28 cellular contexts compared by ENCODE assay signal in the genomic region with DNA sequence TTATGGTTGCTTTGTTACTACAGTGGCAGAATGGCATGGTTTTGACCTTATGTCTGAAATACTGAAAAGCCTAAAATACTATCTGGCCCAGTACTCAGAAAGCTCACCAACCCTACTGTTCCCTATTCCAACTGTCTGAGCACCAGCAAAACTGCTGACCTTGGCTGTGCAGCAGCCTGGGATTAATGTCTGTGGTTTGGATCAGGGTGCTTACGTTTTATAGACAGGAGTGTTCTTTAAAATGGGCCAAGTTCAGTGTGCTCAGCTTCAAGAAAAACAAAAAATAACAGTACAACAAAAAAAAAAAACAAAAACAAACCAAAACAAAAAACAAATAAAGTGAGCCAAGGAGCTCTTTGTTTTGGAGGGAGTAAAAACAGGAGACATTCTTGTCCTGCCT. TPM values are rescaled to one million over a fixed set of nuclear protein-coding genes. Genes with fewer than 3 reads are reported as not detected.
"Had no signal": no experiment of that assay in that cellular context is flagged by ENCODE, and none has a peak within 500 bp of the region (broad histone marks: within the 10 kb centered on the region; RNA-seq: fewer than 3 reads in every experiment).

No MANE protein-coding gene starts in this region.

- H3K4me3 ChIP-seq: pancreas, prostate gland, stomach, tibial artery, upper lobe of right lung had no signal

- H3K9me3 Mint-ChIP-seq: activated CD8-positive, alpha-beta T cell treated with anti-CD3 and anti-CD28 coated beads for 36 hours; activated T-cell treated with anti-CD3 and anti-CD28 coated beads, Interleukin-2, amount 50 U/mL, for 4 hours; activated T-helper 17 cell treated with anti-CD3 and anti-CD28 coated beads, Interleukin-2, amount 50 U/mL, for 72 hours; effector memory CD8-positive, alpha-beta T cell; stimulated activated naive B cell treated with anti-CD40 and anti-IgM and Interleukin-4, amounts not matched to agents 10 μg/mL and 1 μg/mL and 100 μg/mL, for 72 hours had no signal

- FAIRE-seq: endothelial cell of umbilical vein, frontal cortex, pancreas had no signal

- H3K36me3 ChIP-seq: brain microvascular endothelial cell, pancreas, prostate gland, stomach, tibial artery, upper lobe of right lung, WERI-Rb-1 had no signal

- ATAC-seq: activated CD4-positive, CD25-positive, alpha-beta regulatory T cell treated with anti-CD3 and anti-CD28 coated beads, Interleukin-2, amount 50 U/mL, for 24 hours; activated CD8-positive, alpha-beta T cell treated with anti-CD3 and anti-CD28 coated beads for 36 hours; activated T-cell treated with anti-CD3 and anti-CD28 coated beads, Interleukin-2, amount 50 U/mL, for 4 hours; activated T-helper 17 cell treated with anti-CD3 and anti-CD28 coated beads, Interleukin-2, amount 50 U/mL, for 72 hours; effector memory CD8-positive, alpha-beta T cell; left ventricle myocardium superior; naive thymus-derived CD4-positive, alpha-beta T cell; stimulated activated naive B cell treated with anti-CD40 and anti-IgM and Interleukin-4, amounts not matched to agents 10 μg/mL and 1 μg/mL and 100 μg/mL, for 72 hours; upper lobe of right lung had no signal

- H3K27ac Mint-ChIP-seq: activated CD4-positive, alpha-beta T cell treated with anti-CD3 and anti-CD28 coated beads, Interleukin-2, amount 10 ng/mL, durations not matched to agents 7 days and 5 days; activated CD8-positive, alpha-beta T cell treated with anti-CD3 and anti-CD28 coated beads for 36 hours; activated T-helper 17 cell treated with anti-CD3 and anti-CD28 coated beads, Interleukin-2, amount 50 U/mL, for 72 hours; effector memory CD8-positive, alpha-beta T cell; naive thymus-derived CD4-positive, alpha-beta T cell; stimulated activated naive B cell treated with anti-CD40 and anti-IgM and Interleukin-4, amounts not matched to agents 10 μg/mL and 1 μg/mL and 100 μg/mL, for 72 hours had no signal

- H3K4me1 Mint-ChIP-seq: stimulated activated naive B cell treated with anti-CD40 and anti-IgM and Interleukin-4, amounts not matched to agents 10 μg/mL and 1 μg/mL and 100 μg/mL, for 72 hours had no signal

- H3K27ac ChIP-seq: brain microvascular endothelial cell, pancreas, prostate gland, stomach, tibial artery, upper lobe of right lung, WERI-Rb-1 had no signal

- H3K36me3 Mint-ChIP-seq: stimulated activated naive B cell treated with anti-CD40 and anti-IgM and Interleukin-4, amounts not matched to agents 10 μg/mL and 1 μg/mL and 100 μg/mL, for 72 hours had no signal

- DNase-seq: activated CD4-positive, alpha-beta T cell treated with anti-CD3 and anti-CD28 coated beads, Interleukin-2, amount 10 ng/mL, durations not matched to agents 7 days and 5 days; activated CD8-positive, alpha-beta T cell treated with anti-CD3 and anti-CD28 coated beads for 36 hours; activated gamma-delta T cell treated with Interleukin-2 at 50 U/mL for 16 hours; activated naive CD4-positive, alpha-beta T cell treated with anti-CD3 and anti-CD28 coated beads, Interleukin-2, amount 50 U/mL, for 16 hours; activated T-cell treated with anti-CD3 and anti-CD28 coated beads, Interleukin-2, amount 50 U/mL, for 4 hours; brain microvascular endothelial cell; cortex of kidney; effector memory CD8-positive, alpha-beta T cell; glutamatergic neuron; islet precursor cell; left ventricle myocardium superior; naive thymus-derived CD4-positive, alpha-beta T cell; pancreas; retina; stimulated activated CD4-positive, alpha-beta T cell treated with anti-CD3 and anti-CD28 coated beads, Interleukin-15, amount 100 ng/mL, for 24 hours; stimulated activated CD4-positive, alpha-beta T cell treated with anti-CD3 and anti-CD28 coated beads, Interleukin-2, amount 100 ng/mL, for 24 hours; stimulated activated naive B cell treated with anti-CD40 and anti-IgM and Interleukin-4, amounts not matched to agents 10 μg/mL and 1 μg/mL and 100 μg/mL, for 72 hours; stomach; tibial artery; upper lobe of right lung; WERI-Rb-1 had no signal

- H3K27me3 ChIP-seq: brain microvascular endothelial cell, pancreas, stomach, tibial artery, upper lobe of right lung had no signal

- H3K27me3 Mint-ChIP-seq: activated CD4-positive, alpha-beta T cell treated with anti-CD3 and anti-CD28 coated beads, Interleukin-2, amount 10 ng/mL, durations not matched to agents 7 days and 5 days; activated CD8-positive, alpha-beta T cell treated with anti-CD3 and anti-CD28 coated beads for 36 hours; activated T-helper 17 cell treated with anti-CD3 and anti-CD28 coated beads, Interleukin-2, amount 50 U/mL, for 72 hours; naive thymus-derived CD4-positive, alpha-beta T cell had no signal

- H3K4me1 ChIP-seq: pancreas, prostate gland, tibial artery had no signal

- H3K9me3 ChIP-seq: pancreas, prostate gland, stomach, tibial artery, upper lobe of right lung had no signal

- H3K4me3 Mint-ChIP-seq: activated CD4-positive, alpha-beta T cell treated with anti-CD3 and anti-CD28 coated beads, Interleukin-2, amount 10 ng/mL, durations not matched to agents 7 days and 5 days; activated CD8-positive, alpha-beta T cell treated with anti-CD3 and anti-CD28 coated beads for 36 hours; activated T-cell treated with anti-CD3 and anti-CD28 coated beads, Interleukin-2, amount 50 U/mL, for 4 hours; activated T-helper 17 cell treated with anti-CD3 and anti-CD28 coated beads, Interleukin-2, amount 50 U/mL, for 72 hours; effector memory CD8-positive, alpha-beta T cell; naive thymus-derived CD4-positive, alpha-beta T cell; stimulated activated naive B cell treated with anti-CD40 and anti-IgM and Interleukin-4, amounts not matched to agents 10 μg/mL and 1 μg/mL and 100 μg/mL, for 72 hours had no signal

RNA-seq across cellular contexts. Expression of a gene that starts 36.4 kb away (rescaled TPM):
- total RNA-seq: endothelial cell of umbilical vein, frontal cortex, lung microvascular endothelial cell had no signal
- polyA plus RNA-seq: endothelial cell of umbilical vein; naive thymus-derived CD4-positive, alpha-beta T cell; neural cell had no signal
